Comparison of ENCODE assay signal across 8 cellular contexts in the genomic region with DNA sequence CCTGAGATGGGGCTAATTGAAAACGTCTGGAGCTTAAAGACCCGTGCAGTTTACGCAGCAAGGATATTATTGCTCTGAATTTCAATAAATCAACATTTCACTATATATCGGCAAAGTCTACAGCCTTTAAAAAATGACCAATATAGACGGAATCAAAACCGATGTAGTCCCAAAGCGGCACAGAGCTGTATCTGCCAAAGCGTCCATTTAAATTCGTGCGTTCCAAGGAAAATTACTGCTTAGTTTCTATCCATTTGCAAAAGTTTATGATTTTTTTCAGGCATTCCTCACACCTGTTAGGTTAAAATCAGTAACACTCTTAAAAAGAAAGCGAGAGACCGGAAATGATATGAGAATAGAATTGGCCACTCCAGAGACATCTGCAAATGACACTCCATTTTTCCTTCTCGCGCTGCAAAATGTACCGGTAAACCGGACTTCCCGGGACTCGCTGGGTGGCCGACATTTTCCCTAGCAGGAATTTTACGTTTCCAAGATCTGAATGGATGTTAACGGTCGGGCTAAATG. TPM values are rescaled to one million over a fixed set of nuclear protein-coding genes. Genes with fewer than 3 reads are reported as not detected.
DNase-seq lines count a peak whose midpoint lies in the region; ATAC-seq and TF ChIP-seq lines count a peak whose summit lies in the region.

No MANE protein-coding gene starts in this region.

- H3K36me3 Mint-ChIP-seq in stimulated activated naive CD8-positive, alpha-beta T cell treated with anti-CD3 and anti-CD28 coated beads, Interleukin-15, Interleukin-2, amounts not matched to agents 100 ng/mL and 50 ng/mL, for 24 hours (ENCODE audit: low read depth) = peaks cover 44% of the 10 kb centered on the region
- peaks cover 35% of the 10 kb centered on the region for H3K36me3 Mint-ChIP-seq in activated naive CD8-positive, alpha-beta T cell

- peaks cover 52% of the 10 kb centered on the region for H3K4me1 Mint-ChIP-seq in stimulated activated naive CD8-positive, alpha-beta T cell treated with anti-CD3 and anti-CD28 coated beads, Interleukin-15, Interleukin-2, amounts not matched to agents 100 ng/mL and 50 ng/mL, for 24 hours (ENCODE audit: low read depth)
- peaks cover 23% of the 10 kb centered on the region for H3K4me1 Mint-ChIP-seq in activated naive CD8-positive, alpha-beta T cell (ENCODE audit: low read depth)

- H3K4me3 Mint-ChIP-seq in stimulated activated naive CD8-positive, alpha-beta T cell treated with anti-CD3 and anti-CD28 coated beads, Interleukin-15, Interleukin-2, amounts not matched to agents 100 ng/mL and 50 ng/mL, for 24 hours = peak overlapping the region; percentile 99
- peak overlapping the region; percentile 99 for H3K4me3 Mint-ChIP-seq in activated naive CD8-positive, alpha-beta T cell

- H3K9me3 ChIP-seq in iPS DF 6.9 (ENCODE audit: control insufficient read depth, insufficient read depth, low read length) (no peaks in the 10 kb centered on the region), smooth muscle cell (replicated peaks; ENCODE audit: low read depth) (no peaks in the 10 kb centered on the region)

- H2AFZ ChIP-seq in smooth muscle cell (ENCODE audit: low read depth) = peak overlapping the region; percentile 92

- no peak for TF ChIP-seq CTCF in smooth muscle cell (IDR thresholded peaks at IDR 0.05; ENCODE audit: borderline replicate concordance, insufficient read depth, poor library complexity, severe bottlenecking)

- peaks cover 40% of the 10 kb centered on the region for H3K79me2 ChIP-seq in smooth muscle cell (ENCODE audit: low read depth)

- H3K4me3 ChIP-seq in iPS DF 6.9 (ENCODE audit: low read length) (peak overlapping the region; percentile 76), smooth muscle cell (peak overlapping the region; percentile 79)

- H3F3A ChIP-seq in smooth muscle cell (ENCODE audit: low read depth) = peaks cover 35% of the 10 kb centered on the region

- peaks cover 40% of the 10 kb centered on the region for H4K20me1 ChIP-seq in smooth muscle cell (ENCODE audit: low read depth)

- H3K9ac ChIP-seq in smooth muscle cell (ENCODE audit: low read depth) = peak overlapping the region; percentile 99

- H3K27me3 Mint-ChIP-seq in stimulated activated naive CD8-positive, alpha-beta T cell treated with anti-CD3 and anti-CD28 coated beads, Interleukin-15, Interleukin-2, amounts not matched to agents 100 ng/mL and 50 ng/mL, for 24 hours = no peaks in the 10 kb centered on the region
- no peaks in the 10 kb centered on the region for H3K27me3 Mint-ChIP-seq in activated naive CD8-positive, alpha-beta T cell

- no peak for DNase-seq in stimulated activated naive CD8-positive, alpha-beta T cell treated with anti-CD3 and anti-CD28 coated beads, Interleukin-15, Interleukin-2, amounts not matched to agents 100 U/mL and 50 U/mL, for 24 hours
- DNase-seq in iPS DF 6.9 (ENCODE audit: low read depth, low spot score) (no peak), smooth muscle cell (lab: John Stamatoyannopoulos, UW; ENCODE audit: unreplicated experiment) (no peak), D341Med (ENCODE audit: low spot score) (no peak), GOT3 (lab: John Stamatoyannopoulos, UW) (no peak)

- no peaks in the 10 kb centered on the region for H3K9me3 Mint-ChIP-seq in stimulated activated naive CD8-positive, alpha-beta T cell treated with anti-CD3 and anti-CD28 coated beads, Interleukin-15, Interleukin-2, amounts not matched to agents 100 ng/mL and 50 ng/mL, for 24 hours
- no peaks in the 10 kb centered on the region for H3K9me3 Mint-ChIP-seq in activated naive CD8-positive, alpha-beta T cell (ENCODE audit: low read depth)

- no CpG with 5 or more reads among the region's 22 CpGs for whole genome bisulfite sequencing in iPS DF 6.9 (ENCODE audit: insufficient coverage, insufficient read length)
- WGBS in smooth muscle cell (ENCODE audit: low lambda C conversion rate) = 4% methylated on average over 22 of the region's 22 CpGs

- H3K4me2 ChIP-seq in smooth muscle cell = peak overlapping the region; percentile 91

- ATAC-seq in stimulated activated naive CD8-positive, alpha-beta T cell treated with anti-CD3 and anti-CD28 coated beads, Interleukin-15, Interleukin-2, amounts not matched to agents 100 U/mL and 50 U/mL, for 24 hours = no peak
- peak; percentile 16 for ATAC-seq in HG03565 (IDR thresholded peaks at IDR 0.05; ENCODE audit: unreplicated experiment)

- no peaks in the 10 kb centered on the region for H3K4me1 ChIP-seq in iPS DF 6.9 (ENCODE audit: control insufficient read depth, insufficient read depth, low read length)
- peaks cover 33% of the 10 kb centered on the region for H3K4me1 ChIP-seq in smooth muscle cell (ENCODE audit: low read depth)

- H3K27me3 ChIP-seq in iPS DF 6.9 (ENCODE audit: control insufficient read depth, insufficient read depth, low read length) (no peaks in the 10 kb centered on the region), smooth muscle cell (ENCODE audit: low read depth) (no peaks in the 10 kb centered on the region)

- H3K27ac Mint-ChIP-seq in stimulated activated naive CD8-positive, alpha-beta T cell treated with anti-CD3 and anti-CD28 coated beads, Interleukin-15, Interleukin-2, amounts not matched to agents 100 ng/mL and 50 ng/mL, for 24 hours = peak overlapping the region; percentile 100
- peak overlapping the region; percentile 100 for H3K27ac Mint-ChIP-seq in activated naive CD8-positive, alpha-beta T cell

- H3K36me3 ChIP-seq in iPS DF 6.9 (ENCODE audit: control insufficient read depth, insufficient read depth, low read length) (peaks cover 33% of the 10 kb centered on the region; the same call in 1 of the 2 replicates), smooth muscle cell (ENCODE audit: low read depth) (peaks cover 5% of the 10 kb centered on the region)

- H3K27ac ChIP-seq in iPS DF 6.9 (ENCODE audit: low read length) (no peak overlapping the region), smooth muscle cell (ENCODE audit: low read depth) (peak overlapping the region; percentile 99)

RNA-seq across cellular contexts. Expression of gene EIF4A2, which starts 0.8 kb away (rescaled TPM):
- total RNA-seq in smooth muscle cell = 438 and 486 TPM in 2 replicates
- polyA plus RNA-seq in smooth muscle cell = 94.8 and 130 TPM in 2 replicates

RNA-seq across cellular contexts. Expression of gene RFC4, which starts 23.7 kb away (rescaled TPM):
- total RNA-seq in smooth muscle cell = 36.4 and 45.5 TPM in 2 replicates
- 24.8 and 27.8 TPM in 2 replicates for polyA plus RNA-seq in smooth muscle cell

RNA-seq across cellular contexts. Expression of gene ADIPOQ, which starts 59.9 kb away (rescaled TPM):
- not detected in 2 replicates for total RNA-seq in smooth muscle cell
- not detected in 2 replicates for polyA plus RNA-seq in smooth muscle cell
